ENCODE assay signal across 10 cellular contexts in the genomic region with DNA sequence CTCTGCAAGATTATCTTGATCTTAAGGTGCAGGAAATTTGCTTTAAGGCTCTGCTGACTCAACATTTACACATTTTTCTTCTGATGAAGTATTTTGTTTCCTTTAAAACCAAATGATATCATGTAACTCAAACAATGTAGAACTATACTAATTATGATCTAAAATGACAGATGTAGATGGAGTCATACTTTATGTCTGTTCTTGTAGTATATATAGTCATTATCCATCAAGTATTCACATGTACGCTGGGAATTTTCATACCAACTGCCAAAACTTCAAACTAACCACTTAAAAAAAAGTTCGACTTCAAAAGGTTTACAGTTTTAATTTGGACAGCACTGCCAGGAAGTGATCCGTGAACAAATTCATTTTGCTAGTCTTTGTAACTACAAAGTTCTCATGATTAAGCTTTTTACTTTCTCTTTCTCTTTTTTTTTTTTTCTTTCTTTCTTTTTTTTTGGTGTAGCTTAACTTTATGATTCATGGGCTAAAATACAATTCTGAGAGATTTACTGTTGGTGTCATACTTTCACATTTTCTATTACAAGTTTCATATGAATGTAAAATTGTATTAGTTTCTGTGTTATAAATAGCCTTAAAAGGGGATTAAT.
DNase-seq lines count a peak whose midpoint lies in the region; ATAC-seq and TF ChIP-seq lines count a peak whose summit lies in the region.
"Had no signal": no experiment of that assay in that cellular context is flagged by ENCODE, and none has a peak within 500 bp of the region (broad histone marks: within the 10 kb centered on the region; RNA-seq: fewer than 3 reads in every experiment).

No MANE protein-coding gene starts in this region.

- TF ChIP-seq POLR2A in erythroblast (IDR thresholded peaks at IDR 0.05; ENCODE audit: low read length), result no peak

- peak; percentile 27 for DNase-seq in HS-27A (ENCODE audit: low read depth)
- DNase-seq in fibroblast of gingiva (ENCODE audit: low read depth), result peak; percentile 4
- no peak for DNase-seq in erythroblast (lab: John Stamatoyannopoulos, UW)
- DNase-seq in NCI-H748 (lab: John Stamatoyannopoulos, UW; ENCODE audit: unreplicated experiment), result no peak
- no peak for DNase-seq in GM10248 (ENCODE audit: extremely low spot score)
- DNase-seq: NCI-H526, occipital lobe had no signal

- H3K27ac ChIP-seq in rectal smooth muscle tissue (ENCODE audit: low read depth, low read length), result peak overlapping the region; percentile 14

- peak overlapping the region; percentile 21 for H3K4me3 ChIP-seq in rectal smooth muscle tissue (ENCODE audit: low read length)

- no peak for TF ChIP-seq CTCF in GM10248 (IDR thresholded peaks at IDR 0.05; ENCODE audit: control extremely low read depth, extremely low read depth, low read depth, missing control alignments)

- no peak overlapping the region for H3K9ac ChIP-seq in rectal smooth muscle tissue (ENCODE audit: low read length)

- no peaks in the 10 kb centered on the region for H3K4me1 ChIP-seq in rectal smooth muscle tissue (ENCODE audit: control insufficient read depth, insufficient read depth, low read length)

- CTCF ChIA-PET in GM10248 (lab: Yijun Ruan, JAX), result interaction anchor here (1.6 kb wide), 1 partner anchor 9 kb away, joined by 3 read pairs; no protein-coding TSS in a partner anchor

- H3K27me3 ChIP-seq in rectal smooth muscle tissue (ENCODE audit: control insufficient read depth, insufficient read depth, low read length), result no peaks in the 10 kb centered on the region

- peak; percentile 70 for ATAC-seq in SK-N-SH treated with all-trans-retinoic acid at 6 μM for 48 hours
- no peak for ATAC-seq in GM21619 (IDR thresholded peaks at IDR 0.05; ENCODE audit: unreplicated experiment)

- POLR2A ChIA-PET in GM10248 (lab: Yijun Ruan, JAX), result no interaction called here

- no peaks in the 10 kb centered on the region for H3K36me3 ChIP-seq in rectal smooth muscle tissue (ENCODE audit: control insufficient read depth, insufficient read depth, low read length)

TF ChIP-seq in SK-N-SH treated with all-trans-retinoic acid at 6 μM for 48 hours, 23 proteins besides CTCF, POLR2A, EP300 and RAD21:
- TF ChIP-seq RARB (CRISPR knock-in tag; IDR thresholded peaks at IDR 0.05) (no peak), TCF4 (CRISPR knock-in tag; IDR thresholded peaks at IDR 0.05; ENCODE audit: borderline replicate concordance) (no peak), ISL1 (CRISPR knock-in tag; IDR thresholded peaks at IDR 0.05) (peak; percentile 89), ZNF8 (CRISPR knock-in tag; IDR thresholded peaks at IDR 0.05) (no peak)

Comparison
In these comparisons a context has a peak if more than half of its experiments do, and no peak if none do; other contexts are left out.
1. DNase-seq: peak in HS-27A (single experiment) and fibroblast of gingiva (single experiment); none in erythroblast (0 of 2), NCI-H748 (single experiment) and GM10248 (single experiment).